Comparison of ENCODE assay signal across 1 cellular context in genomic region chr16:30760577-30761426, GRCh38.
A peak's percentile ranks its signal among the peaks of the same experiment; 100 is the strongest.
TF ChIP-seq lines count a peak whose summit lies in the region.

No MANE protein-coding gene starts in this region.

TF ChIP-seq in K562, 482 proteins besides CTCF, POLR2A, EP300 and RAD21 (continued from another document and continues in another):
- TF ChIP-seq PBX2 (CRISPR knock-in tag; IDR thresholded peaks at IDR 0.05; ENCODE audit: low read depth): no peak
- TF ChIP-seq PBX2 (tag; conservative IDR thresholded peaks at IDR 0.05; ENCODE audit: low read depth): no peak
- TF ChIP-seq THAP12 (CRISPR knock-in tag; IDR thresholded peaks at IDR 0.05): no peak
- TF ChIP-seq TCF15 (CRISPR knock-in tag; IDR thresholded peaks at IDR 0.05): no peak
- 0 out of 2 replicates have a peak, but pooled peaks have one; percentile 45 for TF ChIP-seq ZSCAN29 (IDR thresholded peaks at IDR 0.05)
- TF ChIP-seq FOXA1 (IDR thresholded peaks at IDR 0.05; ENCODE audit: borderline replicate concordance): no peak
- TF ChIP-seq CREB3 (tag; conservative IDR thresholded peaks at IDR 0.05; ENCODE audit: low read depth): no peak
- no peak for TF ChIP-seq ZNF384 (IDR thresholded peaks at IDR 0.05; ENCODE audit: low read depth, low read length)
- no peak for TF ChIP-seq TAF9B (IDR thresholded peaks at IDR 0.05; ENCODE audit: partially characterized antibody)
- TF ChIP-seq HDAC2 (IDR thresholded peaks at IDR 0.05): peak; percentile 23; the same call in 1 of the 2 replicates
- no peak for TF ChIP-seq CCAR2 (IDR thresholded peaks at IDR 0.05; ENCODE audit: low read depth, low read length)
- TF ChIP-seq CHD4 (IDR thresholded peaks at IDR 0.05; ENCODE audit: insufficient read depth, insufficient replicate concordance, low read depth, low read length, poor library complexity, severe bottlenecking): no peak
- TF ChIP-seq HNRNPUL1 (IDR thresholded peaks at IDR 0.05; ENCODE audit: low read length): no peak
- no peak for TF ChIP-seq ZNF79 (CRISPR knock-in tag; IDR thresholded peaks at IDR 0.05; ENCODE audit: low read depth)
- TF ChIP-seq FOXA3 (CRISPR knock-in tag; conservative IDR thresholded peaks at IDR 0.05 in 1 of 2, IDR thresholded peaks at IDR 0.05 in 1 of 2): no peak
- TF ChIP-seq SMARCA4 (IDR thresholded peaks at IDR 0.05): no peak
- TF ChIP-seq LEF1 (IDR thresholded peaks at IDR 0.05): no peak
- 0 out of 2 replicates have a peak, but pooled peaks have one; percentile 17 for TF ChIP-seq ZBTB7A (IDR thresholded peaks at IDR 0.05; ENCODE audit: borderline replicate concordance, control insufficient read depth, low read depth, low read length)
- no peak for TF ChIP-seq GABPA (tag; conservative IDR thresholded peaks at IDR 0.05; ENCODE audit: low read depth)
- no peak for TF ChIP-seq USF1 (CRISPR knock-in tag; IDR thresholded peaks at IDR 0.05)
- TF ChIP-seq ZZZ3 (IDR thresholded peaks at IDR 0.05): no peak
- TF ChIP-seq NRF1 (conservative IDR thresholded peaks at IDR 0.05 in 1 of 2, IDR thresholded peaks at IDR 0.05 in 1 of 2): no peak
- no peak for TF ChIP-seq SPI1 (IDR thresholded peaks at IDR 0.05; ENCODE audit: borderline replicate concordance, low read depth, low read length)
- TF ChIP-seq ZNF583 (CRISPR knock-in tag; IDR thresholded peaks at IDR 0.05): no peak
- TF ChIP-seq JUN (IDR thresholded peaks at IDR 0.05; ENCODE audit: borderline replicate concordance, low read depth, low read length): no peak
- TF ChIP-seq JUN (CRISPR knock-in tag; IDR thresholded peaks at IDR 0.05; ENCODE audit: borderline replicate concordance): no peak
- no peak for TF ChIP-seq HOMEZ (CRISPR knock-in tag; IDR thresholded peaks at IDR 0.05)
- no peak for TF ChIP-seq MYC (IDR thresholded peaks at IDR 0.05; ENCODE audit: low read depth, low read length)
- no peak for TF ChIP-seq MYC (CRISPR knock-in tag; IDR thresholded peaks at IDR 0.05; ENCODE audit: borderline replicate concordance, low read depth)
- peak; percentile 38; the same call in 1 of the 2 replicates for TF ChIP-seq NFE2 (IDR thresholded peaks at IDR 0.05; ENCODE audit: low read depth)
- TF ChIP-seq E2F3 (CRISPR knock-in tag; IDR thresholded peaks at IDR 0.05): no peak
- no peak for TF ChIP-seq CBFA2T3 (IDR thresholded peaks at IDR 0.05)
- no peak for TF ChIP-seq SRSF9 (IDR thresholded peaks at IDR 0.05; ENCODE audit: borderline replicate concordance, low read depth, low read length)
- no peak for TF ChIP-seq MYBL2 (IDR thresholded peaks at IDR 0.05; ENCODE audit: low read depth)
- TF ChIP-seq MYBL2 (CRISPR knock-in tag; IDR thresholded peaks at IDR 0.05; ENCODE audit: borderline replicate concordance): 0 out of 2 replicates have a peak, but pooled peaks have one; percentile 14
- TF ChIP-seq SMARCA5 (IDR thresholded peaks at IDR 0.05): no peak
- no peak for TF ChIP-seq DIDO1 (tag; IDR thresholded peaks at IDR 0.05; ENCODE audit: low read depth)
- no peak for TF ChIP-seq ZBTB43 (CRISPR knock-in tag; IDR thresholded peaks at IDR 0.05)
- TF ChIP-seq ZNF253 (CRISPR knock-in tag; conservative IDR thresholded peaks at IDR 0.05): no peak
- TF ChIP-seq BCOR (IDR thresholded peaks at IDR 0.05): peak; percentile 80
- no peak for TF ChIP-seq PML (IDR thresholded peaks at IDR 0.05; ENCODE audit: low read length)
- TF ChIP-seq ZNF280A (IDR thresholded peaks at IDR 0.05; ENCODE audit: low read depth, partially characterized antibody): no peak
- no peak for TF ChIP-seq ASH1L (IDR thresholded peaks at IDR 0.05; ENCODE audit: borderline replicate concordance, low read depth, partially characterized antibody)
- no peak for TF ChIP-seq ZNF764 (CRISPR knock-in tag; IDR thresholded peaks at IDR 0.05; ENCODE audit: low read depth)
- TF ChIP-seq EHMT2 (IDR thresholded peaks at IDR 0.05): no peak
- TF ChIP-seq USF2 (CRISPR knock-in tag; IDR thresholded peaks at IDR 0.05): no peak
- TF ChIP-seq ESRRB (CRISPR knock-in tag; IDR thresholded peaks at IDR 0.05; ENCODE audit: borderline replicate concordance): no peak
- TF ChIP-seq ESRRA (IDR thresholded peaks at IDR 0.05; ENCODE audit: borderline replicate concordance, low read depth): peak; percentile 37
- TF ChIP-seq RBM25 (IDR thresholded peaks at IDR 0.05; ENCODE audit: low read depth, low read length, severe bottlenecking): peak; percentile 74
